Comparison of ENCODE assay signal across 1 cellular context in the genomic region with DNA sequence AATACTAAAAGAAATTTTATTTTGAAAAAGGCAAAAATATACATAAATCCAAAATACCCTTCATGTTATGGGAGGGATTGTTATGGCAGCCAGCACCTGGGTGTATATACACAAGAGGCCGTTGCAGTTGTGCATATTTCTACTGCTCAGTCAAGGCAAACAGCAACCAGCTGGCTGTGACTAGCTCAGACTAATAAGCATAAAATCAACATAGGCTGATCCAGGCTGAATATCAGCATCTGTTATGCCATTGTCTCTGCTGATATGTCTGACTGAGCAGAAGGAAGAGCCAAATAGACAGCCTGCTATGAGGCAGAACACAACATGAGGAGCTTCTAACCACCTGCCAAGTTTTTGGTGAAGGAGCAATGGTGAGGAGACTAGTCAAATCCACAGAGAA.
TF ChIP-seq lines count a peak whose summit lies in the region.

No MANE protein-coding gene starts in this region.

TF ChIP-seq in WTC11, 78 proteins besides CTCF, POLR2A, EP300 and RAD21 (continued from another document):
- TF ChIP-seq, protein P1, sequence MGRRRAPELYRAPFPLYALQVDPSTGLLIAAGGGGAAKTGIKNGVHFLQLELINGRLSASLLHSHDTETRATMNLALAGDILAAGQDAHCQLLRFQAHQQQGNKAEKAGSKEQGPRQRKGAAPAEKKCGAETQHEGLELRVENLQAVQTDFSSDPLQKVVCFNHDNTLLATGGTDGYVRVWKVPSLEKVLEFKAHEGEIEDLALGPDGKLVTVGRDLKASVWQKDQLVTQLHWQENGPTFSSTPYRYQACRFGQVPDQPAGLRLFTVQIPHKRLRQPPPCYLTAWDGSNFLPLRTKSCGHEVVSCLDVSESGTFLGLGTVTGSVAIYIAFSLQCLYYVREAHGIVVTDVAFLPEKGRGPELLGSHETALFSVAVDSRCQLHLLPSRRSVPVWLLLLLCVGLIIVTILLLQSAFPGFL (CRISPR knock-in tag; IDR thresholded peaks at IDR 0.05; ENCODE audit: borderline replicate concordance): no peak
- TF ChIP-seq, protein P2, sequence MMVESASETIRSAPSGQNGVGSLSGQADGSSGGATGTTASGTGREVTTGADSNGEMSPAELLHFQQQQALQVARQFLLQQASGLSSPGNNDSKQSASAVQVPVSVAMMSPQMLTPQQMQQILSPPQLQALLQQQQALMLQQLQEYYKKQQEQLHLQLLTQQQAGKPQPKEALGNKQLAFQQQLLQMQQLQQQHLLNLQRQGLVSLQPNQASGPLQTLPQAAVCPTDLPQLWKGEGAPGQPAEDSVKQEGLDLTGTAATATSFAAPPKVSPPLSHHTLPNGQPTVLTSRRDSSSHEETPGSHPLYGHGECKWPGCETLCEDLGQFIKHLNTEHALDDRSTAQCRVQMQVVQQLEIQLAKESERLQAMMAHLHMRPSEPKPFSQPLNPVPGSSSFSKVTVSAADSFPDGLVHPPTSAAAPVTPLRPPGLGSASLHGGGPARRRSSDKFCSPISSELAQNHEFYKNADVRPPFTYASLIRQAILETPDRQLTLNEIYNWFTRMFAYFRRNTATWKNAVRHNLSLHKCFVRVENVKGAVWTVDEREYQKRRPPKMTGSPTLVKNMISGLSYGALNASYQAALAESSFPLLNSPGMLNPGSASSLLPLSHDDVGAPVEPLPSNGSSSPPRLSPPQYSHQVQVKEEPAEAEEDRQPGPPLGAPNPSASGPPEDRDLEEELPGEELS (CRISPR knock-in tag; IDR thresholded peaks at IDR 0.05): no peak
- TF ChIP-seq, protein P3, sequence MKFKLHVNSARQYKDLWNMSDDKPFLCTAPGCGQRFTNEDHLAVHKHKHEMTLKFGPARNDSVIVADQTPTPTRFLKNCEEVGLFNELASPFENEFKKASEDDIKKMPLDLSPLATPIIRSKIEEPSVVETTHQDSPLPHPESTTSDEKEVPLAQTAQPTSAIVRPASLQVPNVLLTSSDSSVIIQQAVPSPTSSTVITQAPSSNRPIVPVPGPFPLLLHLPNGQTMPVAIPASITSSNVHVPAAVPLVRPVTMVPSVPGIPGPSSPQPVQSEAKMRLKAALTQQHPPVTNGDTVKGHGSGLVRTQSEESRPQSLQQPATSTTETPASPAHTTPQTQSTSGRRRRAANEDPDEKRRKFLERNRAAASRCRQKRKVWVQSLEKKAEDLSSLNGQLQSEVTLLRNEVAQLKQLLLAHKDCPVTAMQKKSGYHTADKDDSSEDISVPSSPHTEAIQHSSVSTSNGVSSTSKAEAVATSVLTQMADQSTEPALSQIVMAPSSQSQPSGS (CRISPR knock-in tag; IDR thresholded peaks at IDR 0.05; ENCODE audit: borderline replicate concordance, low read depth): no peak
- no peak for TF ChIP-seq SMAD4 (CRISPR knock-in tag; IDR thresholded peaks at IDR 0.05)
- no peak for TF ChIP-seq ZNF232 (CRISPR knock-in tag; IDR thresholded peaks at IDR 0.05)
- TF ChIP-seq, protein P4, sequence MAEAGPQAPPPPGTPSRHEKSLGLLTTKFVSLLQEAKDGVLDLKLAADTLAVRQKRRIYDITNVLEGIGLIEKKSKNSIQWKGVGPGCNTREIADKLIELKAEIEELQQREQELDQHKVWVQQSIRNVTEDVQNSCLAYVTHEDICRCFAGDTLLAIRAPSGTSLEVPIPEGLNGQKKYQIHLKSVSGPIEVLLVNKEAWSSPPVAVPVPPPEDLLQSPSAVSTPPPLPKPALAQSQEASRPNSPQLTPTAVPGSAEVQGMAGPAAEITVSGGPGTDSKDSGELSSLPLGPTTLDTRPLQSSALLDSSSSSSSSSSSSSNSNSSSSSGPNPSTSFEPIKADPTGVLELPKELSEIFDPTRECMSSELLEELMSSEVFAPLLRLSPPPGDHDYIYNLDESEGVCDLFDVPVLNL (CRISPR knock-in tag; IDR thresholded peaks at IDR 0.05; ENCODE audit: borderline replicate concordance, low read depth): no peak
- TF ChIP-seq HMGA2 (CRISPR knock-in tag; IDR thresholded peaks at IDR 0.05): no peak
- TF ChIP-seq ZNF317 (CRISPR knock-in tag; IDR thresholded peaks at IDR 0.05; ENCODE audit: borderline replicate concordance, low read depth): no peak
